ENCODE assay signal across 15 cellular contexts in the genomic region with DNA sequence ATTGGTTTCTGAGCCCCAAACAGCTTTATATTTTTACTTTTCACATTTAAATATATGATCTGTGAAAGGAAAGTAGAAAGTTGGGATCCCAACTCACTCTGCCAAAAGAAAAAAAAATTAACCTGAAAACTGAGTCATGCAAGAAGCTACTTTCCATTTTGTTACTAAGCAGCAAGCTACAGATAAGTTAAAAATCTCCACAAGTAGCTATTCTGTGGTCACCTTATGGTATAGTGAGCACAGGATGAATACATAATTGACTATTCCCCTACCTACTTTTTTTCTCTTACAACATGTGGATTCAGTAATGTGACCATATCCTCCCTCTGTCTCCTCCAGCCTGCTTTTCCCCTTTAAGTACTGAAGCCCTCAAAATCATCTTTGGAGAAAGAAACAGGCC.
DNase-seq lines count a peak whose midpoint lies in the region; ATAC-seq and TF ChIP-seq lines count a peak whose summit lies in the region.
"Had no signal": no experiment of that assay in that cellular context is flagged by ENCODE, and none has a peak within 500 bp of the region (broad histone marks: within the 10 kb centered on the region; RNA-seq: fewer than 3 reads in every experiment).

No MANE protein-coding gene starts in this region.

- ATAC-seq in GM21360 (IDR thresholded peaks at IDR 0.05; ENCODE audit: unreplicated experiment) (peak; percentile 56), HG02870 (IDR thresholded peaks at IDR 0.05; ENCODE audit: unreplicated experiment) (peak; percentile 70), HG03565 (IDR thresholded peaks at IDR 0.05; ENCODE audit: unreplicated experiment) (peak; percentile 70), HG03457 (IDR thresholded peaks at IDR 0.05; ENCODE audit: unreplicated experiment) (no peak)
- ATAC-seq: Panc1, right cardiac atrium, T-helper 17 cell had no signal

- intact Hi-C loops in posterior cingulate gyrus (cut with DNase I): no loop called here

- no peak for TF ChIP-seq CTCF in GM12865 (IDR thresholded peaks at IDR 0.05; ENCODE audit: insufficient read depth, low read depth, low read length, missing control alignments)

- DNase-seq in GM12865 (ENCODE audit: low read depth) (peak; percentile 45), cerebellar nuclear complex (lab: John Stamatoyannopoulos, UW) (no peak), posterior cingulate gyrus (no peak)
- DNase-seq in activated CD4-positive, alpha-beta T cell treated with anti-CD3 and anti-CD28 coated beads for 4 hours: no peak
- DNase-seq: activated CD4-positive, alpha-beta memory T cell treated with anti-CD3 and anti-CD28 coated beads for 36 hours; activated naive CD4-positive, alpha-beta T cell treated with Interleukin-2 at 50 U/mL for 16 hours; esophagus squamous epithelium; right cardiac atrium; T-helper 17 cell had no signal

- H3K4me3 ChIP-seq in GM12865 (ENCODE audit: low read depth, low read length): no peak overlapping the region
- H3K4me3 ChIP-seq: esophagus squamous epithelium, tibial nerve had no signal
